In the genomic region with DNA sequence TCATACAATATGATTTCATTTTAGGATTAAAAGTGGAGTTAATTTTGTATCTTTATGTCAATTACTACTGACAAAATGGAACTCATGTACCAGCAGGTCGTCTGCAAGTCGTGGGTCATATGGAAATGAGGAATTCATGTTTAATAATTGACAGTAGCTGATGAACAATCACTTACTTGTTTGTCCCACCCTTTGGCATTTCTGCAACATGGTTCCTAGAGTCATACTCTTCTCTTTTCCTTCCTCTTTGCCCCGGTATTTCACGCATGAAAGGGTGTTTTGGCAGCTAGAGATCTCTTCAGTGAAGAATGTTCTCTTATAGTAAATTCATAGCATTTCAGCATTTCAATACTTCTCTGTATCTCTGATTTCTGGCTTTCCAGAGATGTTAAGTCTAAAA, we compare ENCODE assay signal across 9 cellular contexts.
"Had no signal": no experiment of that assay in that cellular context is flagged by ENCODE, and none has a peak within 500 bp of the region (broad histone marks: within the 10 kb centered on the region; RNA-seq: fewer than 3 reads in every experiment).

No MANE protein-coding gene starts in this region.

- DNase-seq: activated naive CD4-positive, alpha-beta T cell treated with anti-CD3 and anti-CD28 coated beads, Interleukin-2, amount 50 U/mL, for 16 hours; effector memory CD4-positive, alpha-beta T cell; left cardiac atrium; lower lobe of right lung; right cardiac atrium had no signal

- H3K9me3 Mint-ChIP-seq: activated CD4-positive, alpha-beta T cell treated with anti-CD3 and anti-CD28 coated beads, Interleukin-2, amount 10 ng/mL, durations not matched to agents 24 days and 14 days; naive thymus-derived CD4-positive, alpha-beta T cell; stimulated activated effector memory CD8-positive, alpha-beta T cell treated with anti-CD3 and anti-CD28 coated beads, Interleukin-12 subunit alpha, Interleukin-12 subunit beta, amount 100 ng/mL, for 72 hours; WTC11 had no signal

- H3K4me3 Mint-ChIP-seq: activated CD4-positive, alpha-beta T cell treated with anti-CD3 and anti-CD28 coated beads, Interleukin-2, amount 10 ng/mL, durations not matched to agents 24 days and 14 days; naive thymus-derived CD4-positive, alpha-beta T cell; stimulated activated effector memory CD8-positive, alpha-beta T cell treated with anti-CD3 and anti-CD28 coated beads, Interleukin-12 subunit alpha, Interleukin-12 subunit beta, amount 100 ng/mL, for 72 hours; WTC11 had no signal

- H3K36me3 Mint-ChIP-seq: naive thymus-derived CD4-positive, alpha-beta T cell; stimulated activated effector memory CD8-positive, alpha-beta T cell treated with anti-CD3 and anti-CD28 coated beads, Interleukin-12 subunit alpha, Interleukin-12 subunit beta, amount 100 ng/mL, for 72 hours; WTC11 had no signal

- H3K4me1 Mint-ChIP-seq: naive thymus-derived CD4-positive, alpha-beta T cell; stimulated activated effector memory CD8-positive, alpha-beta T cell treated with anti-CD3 and anti-CD28 coated beads, Interleukin-12 subunit alpha, Interleukin-12 subunit beta, amount 100 ng/mL, for 72 hours had no signal

- H3K27ac Mint-ChIP-seq: activated CD4-positive, alpha-beta T cell treated with anti-CD3 and anti-CD28 coated beads, Interleukin-2, amount 10 ng/mL, durations not matched to agents 24 days and 14 days; naive thymus-derived CD4-positive, alpha-beta T cell; stimulated activated effector memory CD8-positive, alpha-beta T cell treated with anti-CD3 and anti-CD28 coated beads, Interleukin-12 subunit alpha, Interleukin-12 subunit beta, amount 100 ng/mL, for 72 hours; WTC11 had no signal
